8 cellular contexts compared by ENCODE assay signal in the genomic region with DNA sequence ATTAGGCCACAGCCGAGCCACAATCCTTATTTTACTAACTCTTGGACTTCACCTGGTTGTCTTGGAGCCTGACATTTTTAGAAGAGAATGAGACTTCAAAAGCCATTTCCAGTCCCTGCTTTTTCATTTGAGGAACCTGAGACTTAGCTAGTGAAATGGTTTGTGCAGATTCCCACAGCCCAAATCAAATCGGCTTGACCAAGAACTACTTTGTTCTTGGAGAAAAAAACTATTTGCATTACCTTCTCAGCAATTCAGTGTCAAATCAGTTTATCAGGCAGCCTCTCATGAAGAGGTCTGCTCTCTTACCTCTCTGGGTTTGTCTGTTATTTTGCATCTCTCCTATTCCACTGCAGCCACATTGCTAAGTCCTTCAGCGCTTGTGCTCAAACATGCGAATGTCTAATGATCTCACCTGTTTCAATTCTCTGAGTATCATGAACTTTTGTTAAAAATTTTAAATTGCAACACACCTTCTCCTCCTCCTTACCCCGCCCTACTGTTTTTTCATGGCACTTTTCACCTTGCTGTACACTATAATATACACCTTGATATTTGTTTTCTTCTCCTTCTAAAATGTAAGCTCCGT. TPM values are rescaled to one million over a fixed set of nuclear protein-coding genes. Genes with fewer than 3 reads are reported as not detected.
DNase-seq lines count a peak whose midpoint lies in the region; ATAC-seq and TF ChIP-seq lines count a peak whose summit lies in the region.

No MANE protein-coding gene starts in this region.

- peaks cover 8% of the 10 kb centered on the region for H3K4me1 ChIP-seq in mesodermal cell (ENCODE audit: control insufficient read depth, insufficient read depth, low read length, poor library complexity, severe bottlenecking)

- H3K27me3 ChIP-seq in GM06990 (replicated peaks; ENCODE audit: control insufficient read depth, insufficient read depth, low read length): no peaks in the 10 kb centered on the region

- H3K36me3 ChIP-seq in GM06990 (ENCODE audit: control insufficient read depth, insufficient read depth, low read length) (no peaks in the 10 kb centered on the region), mesodermal cell (ENCODE audit: control insufficient read depth, insufficient read depth, low read length) (peaks cover 3% of the 10 kb centered on the region)

- in situ Hi-C loops in astrocyte of the cerebellum (cut with HindIII; ENCODE audit: low sequenced_read_pairs): no loop called here

- 76 to 77% methylated on average over 4 to 5 of the region's 6 CpGs for WGBS in mesodermal cell (ENCODE audit: insufficient coverage in 2 of 2), 2 experiments

- ATAC-seq in HG03064 (IDR thresholded peaks at IDR 0.05; ENCODE audit: low read depth, unreplicated experiment) (peak; percentile 7), HG02759 (IDR thresholded peaks at IDR 0.05; ENCODE audit: unreplicated experiment) (no peak)

- TF ChIP-seq CTCF in GM06990 (IDR thresholded peaks at IDR 0.05; ENCODE audit: insufficient read depth, low read length, poor library complexity, severe bottlenecking) (no peak), astrocyte of the cerebellum (IDR thresholded peaks at IDR 0.05; ENCODE audit: low read depth, low read length, missing control alignments) (no peak)

- peak overlapping the region; percentile 94 for H3K27ac ChIP-seq in mesodermal cell (ENCODE audit: low read depth, low read length, severe bottlenecking)

- H3K4me3 ChIP-seq in GM06990 (replicated peaks; ENCODE audit: low read depth, low read length) (peak overlapping the region; percentile 90), astrocyte of the cerebellum (ENCODE audit: low read depth, low read length) (peak overlapping the region; percentile 93), mesodermal cell (ENCODE audit: extremely low read depth, insufficient read depth, low read length, poor library complexity, severe bottlenecking) (peak overlapping the region; percentile 94)

- DNase-seq in GM06990 (ENCODE audit: extremely low read depth, insufficient read length) (no peak), astrocyte of the cerebellum (ENCODE audit: low read depth) (no peak), HUDEP-2 (lab: John Stamatoyannopoulos, UW; ENCODE audit: unreplicated experiment in 76 of 76) (no peak), DMS79 (lab: John Stamatoyannopoulos, UW) (no peak), HPDE6-E6E7 (ENCODE audit: extremely low spot score) (no peak)

- H3K9me3 ChIP-seq in mesodermal cell (ENCODE audit: control insufficient read depth, low read length): no peaks in the 10 kb centered on the region

RNA-seq across cellular contexts. Expression of a gene that starts 0.6 kb away (rescaled TPM):
- polyA plus RNA-seq in mesodermal cell (2013, experiment 1 of 2): 62.2 TPM
- 59.5 TPM for polyA plus RNA-seq in mesodermal cell (2013, experiment 2 of 2)

RNA-seq across cellular contexts. Expression of a gene that starts 46.3 kb away (rescaled TPM):
- not detected for polyA plus RNA-seq in mesodermal cell (2013, experiment 1 of 2)
- polyA plus RNA-seq in mesodermal cell (2013, experiment 2 of 2): not detected
